17 cellular contexts compared by ENCODE assay signal in the genomic region with DNA sequence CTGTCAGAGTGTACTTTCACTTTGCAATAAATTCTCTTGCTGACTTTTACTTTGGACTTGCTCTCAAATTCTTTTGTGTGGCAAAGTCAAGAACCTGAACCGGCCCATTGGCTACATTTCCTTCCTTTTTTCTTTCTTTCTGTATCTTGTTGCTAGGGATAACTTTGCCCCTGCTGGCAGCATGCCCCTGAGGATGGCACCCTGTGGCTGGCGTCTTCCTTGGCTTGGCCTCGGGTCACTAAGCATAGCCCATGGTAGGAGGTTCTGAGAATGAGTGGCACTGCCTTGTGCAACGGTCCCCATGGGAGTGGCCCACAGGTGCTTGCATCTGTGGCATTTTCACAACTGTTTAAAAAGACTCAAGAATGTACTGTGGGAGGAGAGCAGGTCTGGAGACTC. TPM values are rescaled to one million over a fixed set of nuclear protein-coding genes. Genes with fewer than 3 reads are reported as not detected.
DNase-seq lines count a peak whose midpoint lies in the region; ATAC-seq and TF ChIP-seq lines count a peak whose summit lies in the region.
"Had no signal": no experiment of that assay in that cellular context is flagged by ENCODE, and none has a peak within 500 bp of the region (broad histone marks: within the 10 kb centered on the region; RNA-seq: fewer than 3 reads in every experiment).

No MANE protein-coding gene starts in this region.

- no peaks in the 10 kb centered on the region for H3K27me3 Mint-ChIP-seq in activated CD4-positive, alpha-beta T cell treated with anti-CD3 and anti-CD28 coated beads for 36 hours
- H3K27me3 Mint-ChIP-seq in activated naive CD8-positive, alpha-beta T cell, result no peaks in the 10 kb centered on the region

- H3K4me1 Mint-ChIP-seq in activated CD4-positive, alpha-beta T cell treated with anti-CD3 and anti-CD28 coated beads for 36 hours, result peaks cover 59% of the 10 kb centered on the region
- H3K4me1 Mint-ChIP-seq in activated naive CD8-positive, alpha-beta T cell (ENCODE audit: low read depth), result peaks cover 82% of the 10 kb centered on the region

- no peak for TF ChIP-seq POLR2A in spleen (IDR thresholded peaks at IDR 0.05)

- POLR2A ChIA-PET in activated CD4-positive, alpha-beta T cell treated with anti-CD3 and anti-CD28 coated beads for 36 hours (lab: Charles Lee), result interaction anchor here (0.6 to 1.2 kb wide), 2 partner anchors 8 to 16 kb away, joined by 3 read pairs; no protein-coding TSS in a partner anchor

- H3K9me3 Mint-ChIP-seq in activated CD4-positive, alpha-beta T cell treated with anti-CD3 and anti-CD28 coated beads for 36 hours (ENCODE audit: low read depth), result no peaks in the 10 kb centered on the region
- H3K9me3 Mint-ChIP-seq in activated naive CD8-positive, alpha-beta T cell (ENCODE audit: low read depth), result no peaks in the 10 kb centered on the region
- H3K9me3 Mint-ChIP-seq: HFFc6, type B pancreatic cell had no signal

- CTCF ChIA-PET in activated CD4-positive, alpha-beta T cell treated with anti-CD3 and anti-CD28 coated beads for 36 hours (lab: Charles Lee), result interaction anchor here (1.1 to 1.6 kb wide), 6 partner anchors 12 to 125 kb away, joined by 3 to 5 read pairs (median 3); no protein-coding TSS in a partner anchor

- WGBS in spleen, 5 donors, result 8 to 27% (median 16%) methylated on average over 4 of the region's 4 CpGs

- H3K27me3 ChIP-seq in spleen (replicated peaks in 1 of 7) (no peaks in the 10 kb centered on the region), right atrium auricular region (no peaks in the 10 kb centered on the region), left lung (peaks cover 0 to 34% of the 10 kb centered on the region in 2 donors)

- no peaks in the 10 kb centered on the region for H3K9me3 ChIP-seq in spleen
- no peaks in the 10 kb centered on the region for H3K9me3 ChIP-seq in right atrium auricular region
- no peaks in the 10 kb centered on the region for H3K9me3 ChIP-seq in left lung
- H3K9me3 ChIP-seq: A549 had no signal

- no peaks in the 10 kb centered on the region for H3K36me3 ChIP-seq in spleen
- no peaks in the 10 kb centered on the region for H3K36me3 ChIP-seq in right atrium auricular region
- no peaks in the 10 kb centered on the region for H3K36me3 ChIP-seq in left lung

- TF ChIP-seq CTCF in spleen (IDR thresholded peaks at IDR 0.05 in 8 of 11, conservative IDR thresholded peaks at IDR 0.05 in 3 of 11) (no peak), right atrium auricular region (IDR thresholded peaks at IDR 0.05) (no peak), left lung (IDR thresholded peaks at IDR 0.05) (no peak)

- H3K4me1 ChIP-seq in spleen (peaks cover 0 to 40% (median 19%) of the 10 kb centered on the region in 6 donors), right atrium auricular region (no peaks in the 10 kb centered on the region), left lung (peaks cover 0 to 3% of the 10 kb centered on the region in 2 donors)
- H3K4me1 ChIP-seq: A549 had no signal

- no peak for DNase-seq in activated CD4-positive, alpha-beta T cell treated with anti-CD3 and anti-CD28 coated beads for 36 hours
- no peak for DNase-seq in activated CD4-positive, alpha-beta T cell treated with anti-CD3 and anti-CD28 coated beads, Interleukin-2, amount 50 U/mL, for 1 hour
- DNase-seq in spleen (no peak), right atrium auricular region (ENCODE audit: low spot score) (no peak), left lung (no peak), NK-92 (lab: John Stamatoyannopoulos, UW; ENCODE audit: unreplicated experiment) (no peak)
- DNase-seq: DMS53, HFFc6, NCI-H510A, T1000 had no signal

- H3K27ac Mint-ChIP-seq in activated CD4-positive, alpha-beta T cell treated with anti-CD3 and anti-CD28 coated beads for 36 hours, result peak overlapping the region; percentile 21
- peak overlapping the region; percentile 64 for H3K27ac Mint-ChIP-seq in activated naive CD8-positive, alpha-beta T cell
- H3K27ac Mint-ChIP-seq: HFFc6, type B pancreatic cell had no signal

- H3K4me3 ChIP-seq in spleen, result peak overlapping the region in 4 of 8 donors; percentile 13 to 53 (median 18)
- no peak overlapping the region for H3K4me3 ChIP-seq in right atrium auricular region
- no peak overlapping the region for H3K4me3 ChIP-seq in left lung
- H3K4me3 ChIP-seq: A549, skin epidermis had no signal

- intact Hi-C loops in activated CD4-positive, alpha-beta T cell treated with anti-CD3 and anti-CD28 coated beads for 36 hours (cut with DNase I, micrococcal nuclease), result loop anchor here in 1 of 2 experiments (5.0 kb wide), 1 partner anchor 233 kb away; a partner anchor contains a TSS
- intact Hi-C loops in spleen (cut with DNase I; ENCODE audit: low total_unique reads) (loop anchor here (5.0 kb wide), 1 partner anchor 43 kb away; no protein-coding TSS in a partner anchor), left lung (cut with DNase I) (loop anchor here in 1 of 2 donors (10.0 kb wide), 1 partner anchor 126 kb away; no protein-coding TSS in a partner anchor)

- ATAC-seq in activated CD4-positive, alpha-beta T cell treated with anti-CD3 and anti-CD28 coated beads for 36 hours, result no peak
- ATAC-seq in HG03354 (IDR thresholded peaks at IDR 0.05; ENCODE audit: poor library complexity, severe bottlenecking, unreplicated experiment), result peak; percentile 38
- ATAC-seq in left lung, result no peak
- ATAC-seq: A549, left lobe of liver had no signal

- H3K27ac ChIP-seq in spleen (peak overlapping the region; percentile 13 to 85 (median 73)), right atrium auricular region (no peak overlapping the region), left lung (peak overlapping the region in 1 of 2 donors; percentile 23)
- H3K27ac ChIP-seq: A549 had no signal

- peak overlapping the region; percentile 56 for H3K4me3 Mint-ChIP-seq in activated CD4-positive, alpha-beta T cell treated with anti-CD3 and anti-CD28 coated beads for 36 hours
- peak overlapping the region; percentile 76 for H3K4me3 Mint-ChIP-seq in activated naive CD8-positive, alpha-beta T cell
- H3K4me3 Mint-ChIP-seq: HFFc6, type B pancreatic cell had no signal

- no peaks in the 10 kb centered on the region for H3K36me3 Mint-ChIP-seq in activated CD4-positive, alpha-beta T cell treated with anti-CD3 and anti-CD28 coated beads for 36 hours (ENCODE audit: low read depth)
- H3K36me3 Mint-ChIP-seq in activated naive CD8-positive, alpha-beta T cell, result no peaks in the 10 kb centered on the region
- H3K36me3 Mint-ChIP-seq: type B pancreatic cell had no signal

RNA-seq across cellular contexts. Expression of a gene that starts 14.1 kb away (rescaled TPM):
- 100 to 1,000 TPM; 216 to 229 TPM for total RNA-seq in activated CD4-positive, alpha-beta T cell treated with anti-CD3 and anti-CD28 coated beads for 36 hours
- total RNA-seq in spleen, result 100 to 1,000 TPM; 402 to 532 (median 496) TPM
- 100 to 1,000 TPM; 501 to 663 (median 577) TPM for polyA plus RNA-seq in spleen
- 10 to 100 TPM; 21.1 to 36.7 TPM for total RNA-seq in right atrium auricular region
- 100 to 1,000 TPM in 1 of 2 donors, 10 to 100 TPM in 1; 98.3 to 197 TPM for total RNA-seq in left lung

RNA-seq across cellular contexts. Expression of a gene that starts 28.2 kb away (rescaled TPM):
- not detected for total RNA-seq in activated CD4-positive, alpha-beta T cell treated with anti-CD3 and anti-CD28 coated beads for 36 hours
- total RNA-seq in spleen (1 to 10 TPM in 1 of 7 donors, under 1 TPM in 2, not detected in 4; 0.37 to 2.8 (median 0.55) TPM), right atrium auricular region (10 to 100 TPM in 1 of 2 donors, under 1 TPM in 1; 0.30 to 12.6 TPM), left lung (not detected)
- polyA plus RNA-seq in spleen, result 1 to 10 TPM in 1 of 3 donors, not detected in 2; 6.8 TPM
- total RNA-seq: HFFc6, left lobe of liver had no signal

RNA-seq across cellular contexts. Expression of a gene that starts 52.3 kb away (rescaled TPM):
- not detected for total RNA-seq in activated CD4-positive, alpha-beta T cell treated with anti-CD3 and anti-CD28 coated beads for 36 hours
- total RNA-seq in spleen (not detected), right atrium auricular region (1 to 10 TPM in 1 of 2 donors, under 1 TPM in 1; 0.16 to 2.4 TPM), left lung (not detected)
- not detected for polyA plus RNA-seq in spleen
- total RNA-seq: bronchial epithelial cell, HFFc6, left lobe of liver had no signal
- polyA plus RNA-seq: A549 had no signal

Comparison
In these comparisons a context has a peak if more than half of its experiments do, and no peak if none do; other contexts are left out.
1. H3K27ac ChIP-seq: peak in spleen (8 of 8); none in right atrium auricular region (0 of 2).